In genomic region chr19:45370410-45371204, GRCh38 we compare ENCODE assay signal across 8 cellular contexts. TPM values are rescaled to one million over a fixed set of nuclear protein-coding genes. Genes with fewer than 3 reads are reported as not detected.
DNase-seq lines count a peak whose midpoint lies in the region; ATAC-seq, FAIRE-seq and TF ChIP-seq lines count a peak whose summit lies in the region.

TSS of gene ERCC2 (minus strand) at chr19:45370573. CDS start at chr19:45370540, 33 bp downstream.

- H3K9me3 ChIP-seq in pancreas (no peaks in the 10 kb centered on the region), tibial nerve (no peaks in the 10 kb centered on the region)

- DNase-seq in NCI-H1417 (lab: John Stamatoyannopoulos, UW) (peak; percentile 97 to 99 (median 99)), SW 1271 (lab: John Stamatoyannopoulos, UW) (peak; percentile 90 to 91), Right ventricle myocardium superior (peak; percentile 99), pancreas (peak; percentile 99 to 100 (median 100)), tibial nerve (ENCODE audit: low spot score in 2 of 2) (peak; percentile 99 to 100)
- DNase-seq in activated naive CD8-positive, alpha-beta T cell treated with anti-CD3 and anti-CD28 coated beads, Interleukin-2, amount 50 U/mL, for 16 hours (ENCODE audit: low read depth, low spot score): peak; percentile 99

- intact Hi-C loops in Right ventricle myocardium superior (cut with DNase I): no loop called here
- intact Hi-C loops in pancreas (cut with DNase I): no loop called here

- ATAC-seq in HG02678 (IDR thresholded peaks at IDR 0.05; ENCODE audit: unreplicated experiment) (peak; percentile 98), Right ventricle myocardium superior (ENCODE audit: poor library complexity) (peak; percentile 98), pancreas (peak; percentile 98 to 99 (median 99))

- 3% methylated on average over 53 to 55 of the region's 55 CpGs for WGBS in pancreas, 2 donors
- 5 to 6% methylated on average over 42 to 50 of the region's 55 CpGs for WGBS in tibial nerve, 2 donors

- no peaks in the 10 kb centered on the region for H3K27me3 ChIP-seq in pancreas
- no peaks in the 10 kb centered on the region for H3K27me3 ChIP-seq in tibial nerve

- peak; percentile 48 for TF ChIP-seq POLR2A in GM10847 (IDR thresholded peaks at IDR 0.05; ENCODE audit: extremely low read depth, insufficient read length)
- peak in 1 of 2 donors; percentile 49 for TF ChIP-seq POLR2A in tibial nerve (IDR thresholded peaks at IDR 0.05)

- H3K4me3 ChIP-seq in pancreas (peak within 1 kb of the TSS; percentile 64 to 85 (median 75)), tibial nerve (peak within 1 kb of the TSS; percentile 48 to 93 (median 78))

- FAIRE-seq in pancreas (lab: Jason Lieb, UNC): peak; percentile 88

- H3K36me3 ChIP-seq in pancreas (no peaks in the 10 kb centered on the region), tibial nerve (peaks cover 0 to 12% (median 0%) of the 10 kb centered on the region in 3 donors)

- TF ChIP-seq CTCF in pancreas (IDR thresholded peaks at IDR 0.05) (no peak), tibial nerve (IDR thresholded peaks at IDR 0.05) (peak in 1 of 5 experiments; percentile 30)

- H3K27ac ChIP-seq in pancreas: peak within 1 kb of the TSS; percentile 46 to 84 (median 72)
- peak within 1 kb of the TSS; percentile 42 to 86 (median 81) for H3K27ac ChIP-seq in tibial nerve

- TF ChIP-seq EP300 in tibial nerve (IDR thresholded peaks at IDR 0.05): peak; percentile 64 to 83

- no peaks in the 10 kb centered on the region for H3K4me1 ChIP-seq in pancreas
- H3K4me1 ChIP-seq in tibial nerve: peaks cover 0 to 19% (median 0%) of the 10 kb centered on the region in 4 donors

RNA-seq across cellular contexts. Expression of gene ERCC2, which starts in this region (rescaled TPM):
- 11.2 TPM for total RNA-seq in Right ventricle myocardium superior
- 10 to 100 TPM in 2 of 6 donors, 1 to 10 TPM in 4; 7.1 to 13.0 (median 8.1) TPM for total RNA-seq in pancreas
- 10 to 100 TPM; 16.1 to 19.5 TPM for polyA plus RNA-seq in pancreas
- total RNA-seq in tibial nerve: 10 to 100 TPM in 3 of 4 donors, 1 to 10 TPM in 1; 9.4 to 19.5 (median 17.6) TPM

Comparison
In these comparisons a context has a peak if more than half of its experiments do, and no peak if none do; other contexts are left out.
1. Peak in every context shown above with its lines: DNase-seq, ATAC-seq, H3K4me3 ChIP-seq and H3K27ac ChIP-seq.